20 cellular contexts compared by ENCODE assay signal in the genomic region with DNA sequence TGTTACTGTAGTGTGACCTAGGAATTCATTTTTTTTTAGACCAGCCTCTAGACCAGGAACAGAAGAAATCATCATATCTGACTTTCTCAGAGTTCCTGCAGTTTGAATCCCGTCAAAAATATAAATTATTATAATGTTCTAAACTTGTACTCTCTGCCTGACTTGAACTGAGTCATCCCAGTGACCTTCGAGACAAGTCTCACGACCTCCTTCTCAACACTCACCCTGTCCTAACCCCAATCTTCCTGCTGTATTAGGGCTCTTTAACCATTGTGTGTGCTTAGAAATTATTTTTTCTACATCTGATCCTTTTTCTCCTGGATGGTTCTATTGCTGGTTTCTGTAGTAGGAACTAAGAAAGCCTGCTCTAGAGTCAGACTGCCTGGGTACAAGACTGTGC. TPM values are rescaled to one million over a fixed set of nuclear protein-coding genes. Genes with fewer than 3 reads are reported as not detected.
"Had no signal": no experiment of that assay in that cellular context is flagged by ENCODE, and none has a peak within 500 bp of the region (broad histone marks: within the 10 kb centered on the region; RNA-seq: fewer than 3 reads in every experiment).

No MANE protein-coding gene starts in this region.

- H3K9ac ChIP-seq: neural progenitor cell had no signal

- H3K4me2 ChIP-seq: neural progenitor cell had no signal

- H3K36me3 Mint-ChIP-seq: mesothelial cell of epicardium; natural killer cell treated with Interleukin-12 subunit alpha and Interleukin-12 subunit beta and Interleukin-15 and Interleukin-18, amount 100 ng/mL, for 72 hours; neural progenitor cell; stimulated activated naive B cell treated with anti-CD40 and anti-IgM and Interleukin-4, amounts not matched to agents 10 μg/mL and 1 μg/mL and 100 μg/mL, for 72 hours had no signal

- H2AFZ ChIP-seq: neural progenitor cell had no signal

- H3K27ac Mint-ChIP-seq: endodermal cell; natural killer cell treated with Interleukin-12 subunit alpha and Interleukin-12 subunit beta and Interleukin-15 and Interleukin-18, amount 100 ng/mL, for 72 hours; neural progenitor cell; stimulated activated naive B cell treated with anti-CD40 and anti-IgM and Interleukin-4, amounts not matched to agents 10 μg/mL and 1 μg/mL and 100 μg/mL, for 72 hours; stimulated activated naive CD8-positive, alpha-beta T cell treated with anti-CD3 and anti-CD28 coated beads, Interleukin-15, amount 100 ng/mL, for 72 hours had no signal

- DNase-seq: central memory CD4-positive, alpha-beta T cell; effector CD4-positive, alpha-beta T cell; endodermal cell; heart left ventricle; islet precursor cell; nucleus accumbens; ovary; right cardiac atrium; stimulated activated CD4-positive, alpha-beta T cell treated with anti-CD3 and anti-CD28 coated beads, Interleukin-2, amount 100 ng/mL, for 24 hours; stimulated activated CD4-positive, alpha-beta T cell treated with anti-CD3 and anti-CD28 coated beads, Interleukin-4, amount 100 ng/mL, for 4 hours; stimulated activated naive B cell treated with anti-CD40 and anti-IgM and Interleukin-4, amounts not matched to agents 10 μg/mL and 1 μg/mL and 100 μg/mL, for 72 hours; stimulated activated naive CD8-positive, alpha-beta T cell treated with anti-CD3 and anti-CD28 coated beads, Interleukin-15, amount 100 ng/mL, for 72 hours; substantia nigra; transverse colon had no signal

- H3K4me3 Mint-ChIP-seq: endodermal cell; mesothelial cell of epicardium; natural killer cell treated with Interleukin-12 subunit alpha and Interleukin-12 subunit beta and Interleukin-15 and Interleukin-18, amount 100 ng/mL, for 72 hours; neural progenitor cell; stimulated activated naive B cell treated with anti-CD40 and anti-IgM and Interleukin-4, amounts not matched to agents 10 μg/mL and 1 μg/mL and 100 μg/mL, for 72 hours; stimulated activated naive CD8-positive, alpha-beta T cell treated with anti-CD3 and anti-CD28 coated beads, Interleukin-15, amount 100 ng/mL, for 72 hours had no signal

- H3K36me3 ChIP-seq: neural progenitor cell, ovary, thoracic aorta, transverse colon had no signal

- H3K4me1 ChIP-seq: neural progenitor cell, transverse colon had no signal

- H3K4me3 ChIP-seq: coronary artery, heart left ventricle, neural progenitor cell, ovary, thoracic aorta, transverse colon had no signal

- H3K4me1 Mint-ChIP-seq: neural progenitor cell; stimulated activated naive B cell treated with anti-CD40 and anti-IgM and Interleukin-4, amounts not matched to agents 10 μg/mL and 1 μg/mL and 100 μg/mL, for 72 hours; stimulated activated naive CD8-positive, alpha-beta T cell treated with anti-CD3 and anti-CD28 coated beads, Interleukin-15, amount 100 ng/mL, for 72 hours had no signal

- H3K27me3 ChIP-seq: heart left ventricle, neural progenitor cell, ovary, transverse colon had no signal

- H3K27ac ChIP-seq: coronary artery, neural progenitor cell, ovary, thoracic aorta, transverse colon had no signal

- H3K9me3 Mint-ChIP-seq: endodermal cell; mesothelial cell of epicardium; natural killer cell treated with Interleukin-12 subunit alpha and Interleukin-12 subunit beta and Interleukin-15 and Interleukin-18, amount 100 ng/mL, for 72 hours; neural progenitor cell; stimulated activated naive CD8-positive, alpha-beta T cell treated with anti-CD3 and anti-CD28 coated beads, Interleukin-15, amount 100 ng/mL, for 72 hours had no signal

- H3K9me3 ChIP-seq: heart left ventricle, ovary, thoracic aorta, transverse colon had no signal

- ATAC-seq: left lobe of liver; natural killer cell treated with Interleukin-12 subunit alpha and Interleukin-12 subunit beta and Interleukin-15 and Interleukin-18, amount 100 ng/mL, for 72 hours; right cardiac atrium; stimulated activated naive B cell treated with anti-CD40 and anti-IgM and Interleukin-4, amounts not matched to agents 10 μg/mL and 1 μg/mL and 100 μg/mL, for 72 hours; stimulated activated naive CD8-positive, alpha-beta T cell treated with anti-CD3 and anti-CD28 coated beads, Interleukin-15, amount 100 ng/mL, for 72 hours had no signal

RNA-seq across cellular contexts. Expression of a gene that starts 21.5 kb away (rescaled TPM):
- total RNA-seq: endodermal cell; natural killer cell treated with Interleukin-12 subunit alpha and Interleukin-12 subunit beta and Interleukin-15 and Interleukin-18, amount 100 ng/mL, for 72 hours had no signal
